8 cellular contexts compared by ENCODE assay signal in the genomic region with DNA sequence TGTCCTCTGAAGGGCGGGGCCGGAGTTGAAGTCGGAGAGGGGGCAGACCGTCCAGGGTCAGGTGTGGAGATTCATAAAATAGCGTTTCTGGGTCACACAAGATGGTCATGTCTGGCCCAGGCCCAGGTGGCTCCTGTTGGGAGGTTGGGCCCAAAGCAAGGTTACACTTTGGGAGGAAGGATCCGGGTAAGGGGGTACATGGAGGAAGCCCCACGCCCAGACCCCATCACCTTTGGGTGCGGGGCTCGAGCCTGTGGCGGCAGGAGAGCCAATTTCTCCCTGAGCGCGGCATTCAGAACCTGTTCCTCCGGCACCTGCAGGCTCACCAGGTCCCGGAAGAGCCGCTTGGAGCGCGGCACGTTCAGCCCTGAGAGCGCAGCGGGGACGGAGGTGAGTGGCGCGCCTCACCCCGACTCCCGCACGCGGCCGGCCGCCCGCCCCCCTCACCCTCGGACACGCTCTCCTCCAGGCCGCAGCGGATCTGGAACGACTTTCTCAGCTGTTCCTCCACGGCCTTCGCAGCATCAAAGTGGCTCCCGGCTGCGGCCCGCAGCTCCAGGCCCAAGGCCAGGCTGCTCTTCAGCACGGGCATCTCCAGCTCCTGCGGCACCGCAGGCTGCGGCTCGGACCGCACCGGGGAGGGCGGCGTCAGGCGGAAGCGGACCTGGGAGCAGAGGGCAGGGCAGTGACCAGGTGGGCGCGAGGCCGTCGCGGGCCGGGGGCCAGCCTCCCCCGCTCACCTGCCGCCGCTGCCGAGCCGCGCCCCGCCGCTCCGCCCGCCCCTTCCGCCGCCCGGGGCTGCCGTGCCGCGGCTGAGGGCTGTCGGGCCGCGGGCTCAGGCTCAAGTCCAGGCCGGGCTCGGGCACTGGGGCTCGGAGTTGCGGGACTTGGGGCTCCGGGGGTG. TPM values are rescaled to one million over a fixed set of nuclear protein-coding genes. Genes with fewer than 3 reads are reported as not detected.
A peak's percentile ranks its signal among the peaks of the same experiment; 100 is the strongest.
DNase-seq lines count a peak whose midpoint lies in the region; ATAC-seq and TF ChIP-seq lines count a peak whose summit lies in the region.

No MANE protein-coding gene starts in this region.

- H3K4me3 Mint-ChIP-seq in CD14-positive monocyte, result peak overlapping the region; percentile 87 to 91
- H3K4me3 Mint-ChIP-seq in T-cell, result peak overlapping the region; percentile 92 to 94 (median 93)

- peak overlapping the region; percentile 89 to 98 (median 94) for H3K27ac Mint-ChIP-seq in CD14-positive monocyte
- peak overlapping the region; percentile 83 to 94 for H3K27ac Mint-ChIP-seq in T-cell

- in situ Hi-C loops in brain microvascular endothelial cell (cut with HindIII; ENCODE audit: low pct_ligation_motif_present, low sequenced_read_pairs), result no loop called here

- H3K9me3 Mint-ChIP-seq in CD14-positive monocyte, result no peaks in the 10 kb centered on the region
- no peaks in the 10 kb centered on the region for H3K9me3 Mint-ChIP-seq in T-cell

- TF ChIP-seq CTCF in CD14-positive monocyte (IDR thresholded peaks at IDR 0.05) (no peak), brain microvascular endothelial cell (IDR thresholded peaks at IDR 0.05; ENCODE audit: low read depth, low read length, missing control alignments) (no peak)

- DNase-seq in CD14-positive monocyte (ENCODE audit: low spot score) (no peak), T-cell (peak in 31 of 34 experiments; percentile 21 to 59 (median 44)), brain microvascular endothelial cell (no peak), iris pigment epithelial cell (ENCODE audit: low read depth) (peak; percentile 38), SK-N-DZ (ENCODE audit: low spot score) (no peak)
- peak; percentile 62 for DNase-seq in stimulated activated CD4-positive, alpha-beta T cell treated with anti-CD3 and anti-CD28 coated beads, Interleukin-15, amount 100 ng/mL, for 24 hours

- H3K36me3 Mint-ChIP-seq in CD14-positive monocyte (peaks cover 27 to 37% of the 10 kb centered on the region in 2 donors), T-cell (peaks cover 26% of the 10 kb centered on the region)

- H3K4me1 Mint-ChIP-seq in CD14-positive monocyte (peaks cover 34% of the 10 kb centered on the region), T-cell (peaks cover 47 to 53% (median 48%) of the 10 kb centered on the region in 3 donors)

- no peaks in the 10 kb centered on the region for H3K27me3 ChIP-seq in brain microvascular endothelial cell (replicated peaks)

- peak overlapping the region; percentile 88 for H3K4me3 ChIP-seq in brain microvascular endothelial cell (ENCODE audit: low read depth, low read length)

- POLR2A ChIA-PET in T-cell (lab: Charles Lee), result no interaction called here

- H3K27ac ChIP-seq in brain microvascular endothelial cell, result peak overlapping the region; percentile 74

- peaks cover 18% of the 10 kb centered on the region for H3K36me3 ChIP-seq in brain microvascular endothelial cell (replicated peaks)

- CTCF ChIA-PET in T-cell (lab: Charles Lee), result interaction anchor here (0.6 to 1.4 kb wide), 4 partner anchors 11 to 270 kb away, joined by 3 to 5 read pairs (median 4); a partner anchor contains a TSS

- intact Hi-C loops in CD14-positive monocyte (cut with micrococcal nuclease), result loop anchor here in 1 of 2 donors (10.0 kb wide), 1 partner anchor 239 kb away; a partner anchor contains a TSS

- ATAC-seq in HG03280 (IDR thresholded peaks at IDR 0.05; ENCODE audit: unreplicated experiment) (peak; percentile 29), T-cell (replicated peaks in 1 of 4) (peak; percentile 34 to 55 (median 50))

- TF ChIP-seq POLR2A in GM19193 (IDR thresholded peaks at IDR 0.05; ENCODE audit: extremely low read depth, insufficient read depth, insufficient read length), result peak; percentile 16

- no peaks in the 10 kb centered on the region for H3K27me3 Mint-ChIP-seq in CD14-positive monocyte (ENCODE audit: low read depth in 3 of 3)
- H3K27me3 Mint-ChIP-seq in T-cell, result no peaks in the 10 kb centered on the region

RNA-seq across cellular contexts. Expression of a gene that starts 0.6 kb away (rescaled TPM):
- 10 to 100 TPM in 1 of 2 donors, 1 to 10 TPM in 1; 8.1 to 14.6 TPM for polyA plus RNA-seq in CD14-positive monocyte
- total RNA-seq in T-cell, result 100 to 1,000 TPM in 2 of 5 donors, 10 to 100 TPM in 3; 32.8 to 117 (median 98.6) TPM
- 30.0 and 50.0 TPM in 2 replicates for polyA plus RNA-seq in SK-N-DZ (2014; cell fraction: cytosol; rRNA removed)
- polyA plus RNA-seq in SK-N-DZ (2014; cell fraction: nucleus; rRNA removed), result 114 and 118 TPM in 2 replicates

RNA-seq across cellular contexts. Expression of a gene that starts 6.0 kb away (rescaled TPM):
- 1 to 10 TPM; 2.9 to 3.3 TPM for polyA plus RNA-seq in CD14-positive monocyte
- 10 to 100 TPM; 50.6 to 63.2 (median 60.3) TPM for total RNA-seq in T-cell
- 21.8 and 28.3 TPM in 2 replicates for polyA plus RNA-seq in SK-N-DZ (2014; cell fraction: cytosol; rRNA removed)
- polyA plus RNA-seq in SK-N-DZ (2014; cell fraction: nucleus; rRNA removed), result 20.0 and 21.4 TPM in 2 replicates

RNA-seq across cellular contexts. Expression of a gene that starts 7.2 kb away (rescaled TPM):
- 1 to 10 TPM in 1 of 2 donors, under 1 TPM in 1; 0.60 to 1.2 TPM for polyA plus RNA-seq in CD14-positive monocyte
- 10 to 100 TPM in 3 of 5 donors, 1 to 10 TPM in 2; 6.9 to 13.9 (median 12.0) TPM for total RNA-seq in T-cell
- polyA plus RNA-seq in SK-N-DZ (2014; cell fraction: cytosol; rRNA removed), result 0.52 and 3.6 TPM in 2 replicates
- polyA plus RNA-seq in SK-N-DZ (2014; cell fraction: nucleus; rRNA removed), result 3.4 and 5.2 TPM in 2 replicates

RNA-seq across cellular contexts. Expression of a gene that starts 28.4 kb away (rescaled TPM):
- under 1 TPM in 1 of 2 donors, not detected in 1; 0.40 TPM for polyA plus RNA-seq in CD14-positive monocyte
- 1 to 10 TPM; 1.3 to 4.0 (median 3.3) TPM for total RNA-seq in T-cell
- polyA plus RNA-seq in SK-N-DZ (2014; cell fraction: cytosol; rRNA removed), result not detected in 2 replicates
- polyA plus RNA-seq in SK-N-DZ (2014; cell fraction: nucleus; rRNA removed), result 1.8 TPM in 1 of 2 replicates, not detected in the other

RNA-seq across cellular contexts. Expression of a gene that starts 43.4 kb away (rescaled TPM):
- polyA plus RNA-seq in CD14-positive monocyte, result 10 to 100 TPM; 23.8 to 26.3 TPM
- total RNA-seq in T-cell, result 100 to 1,000 TPM in 4 of 5 donors, 10 to 100 TPM in 1; 85.2 to 160 (median 148) TPM
- 21.1 and 24.7 TPM in 2 replicates for polyA plus RNA-seq in SK-N-DZ (2014; cell fraction: cytosol; rRNA removed)
- 16.0 and 23.2 TPM in 2 replicates for polyA plus RNA-seq in SK-N-DZ (2014; cell fraction: nucleus; rRNA removed)

Comparison
In these comparisons a context has a peak if more than half of its experiments do, and no peak if none do; other contexts are left out.
1. DNase-seq: peak in T-cell (31 of 34), iris pigment epithelial cell (single experiment) and stimulated activated CD4-positive, alpha-beta T cell treated with anti-CD3 and anti-CD28 coated beads, Interleukin-15, amount 100 ng/mL, for 24 hours (single experiment); none in CD14-positive monocyte (single experiment), brain microvascular endothelial cell (single experiment) and SK-N-DZ (single experiment).